In genomic region chr3:123258811-123259420, GRCh38 we compare ENCODE assay signal across 1 cellular context.
TF ChIP-seq lines count a peak whose summit lies in the region.

No MANE protein-coding gene starts in this region.

TF ChIP-seq in A549, 52 proteins besides CTCF, POLR2A, EP300 and RAD21 (continued from another document):
- TF ChIP-seq JUN (IDR thresholded peaks at IDR 0.05) = no peak
